In the genomic region with DNA sequence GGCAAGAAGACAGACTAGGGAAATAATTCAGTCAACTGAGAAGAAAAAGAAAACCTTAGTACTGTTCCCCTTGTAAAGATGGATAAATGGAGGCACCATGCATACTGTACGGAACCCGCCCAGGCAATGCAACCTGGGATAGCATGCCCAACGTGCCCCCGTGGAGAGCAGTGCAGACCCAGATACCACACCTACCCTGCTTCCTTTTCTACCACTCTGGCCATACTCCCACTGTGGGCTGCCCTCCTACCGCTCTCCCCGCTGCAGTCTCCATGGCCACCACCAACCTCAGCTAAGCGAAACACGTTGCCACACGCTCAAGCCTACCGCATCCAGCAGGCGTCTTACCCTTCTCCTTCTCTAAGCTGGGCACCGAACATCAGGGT, we compare ENCODE assay signal across 1 cellular context.
A peak's percentile ranks its signal among the peaks of the same experiment; 100 is the strongest.
TF ChIP-seq lines count a peak whose summit lies in the region.

No MANE protein-coding gene starts in this region.

TF ChIP-seq in K562, 482 proteins besides CTCF, POLR2A, EP300 and RAD21 (continued from another document and continues in another):
- TF ChIP-seq, protein P1, sequence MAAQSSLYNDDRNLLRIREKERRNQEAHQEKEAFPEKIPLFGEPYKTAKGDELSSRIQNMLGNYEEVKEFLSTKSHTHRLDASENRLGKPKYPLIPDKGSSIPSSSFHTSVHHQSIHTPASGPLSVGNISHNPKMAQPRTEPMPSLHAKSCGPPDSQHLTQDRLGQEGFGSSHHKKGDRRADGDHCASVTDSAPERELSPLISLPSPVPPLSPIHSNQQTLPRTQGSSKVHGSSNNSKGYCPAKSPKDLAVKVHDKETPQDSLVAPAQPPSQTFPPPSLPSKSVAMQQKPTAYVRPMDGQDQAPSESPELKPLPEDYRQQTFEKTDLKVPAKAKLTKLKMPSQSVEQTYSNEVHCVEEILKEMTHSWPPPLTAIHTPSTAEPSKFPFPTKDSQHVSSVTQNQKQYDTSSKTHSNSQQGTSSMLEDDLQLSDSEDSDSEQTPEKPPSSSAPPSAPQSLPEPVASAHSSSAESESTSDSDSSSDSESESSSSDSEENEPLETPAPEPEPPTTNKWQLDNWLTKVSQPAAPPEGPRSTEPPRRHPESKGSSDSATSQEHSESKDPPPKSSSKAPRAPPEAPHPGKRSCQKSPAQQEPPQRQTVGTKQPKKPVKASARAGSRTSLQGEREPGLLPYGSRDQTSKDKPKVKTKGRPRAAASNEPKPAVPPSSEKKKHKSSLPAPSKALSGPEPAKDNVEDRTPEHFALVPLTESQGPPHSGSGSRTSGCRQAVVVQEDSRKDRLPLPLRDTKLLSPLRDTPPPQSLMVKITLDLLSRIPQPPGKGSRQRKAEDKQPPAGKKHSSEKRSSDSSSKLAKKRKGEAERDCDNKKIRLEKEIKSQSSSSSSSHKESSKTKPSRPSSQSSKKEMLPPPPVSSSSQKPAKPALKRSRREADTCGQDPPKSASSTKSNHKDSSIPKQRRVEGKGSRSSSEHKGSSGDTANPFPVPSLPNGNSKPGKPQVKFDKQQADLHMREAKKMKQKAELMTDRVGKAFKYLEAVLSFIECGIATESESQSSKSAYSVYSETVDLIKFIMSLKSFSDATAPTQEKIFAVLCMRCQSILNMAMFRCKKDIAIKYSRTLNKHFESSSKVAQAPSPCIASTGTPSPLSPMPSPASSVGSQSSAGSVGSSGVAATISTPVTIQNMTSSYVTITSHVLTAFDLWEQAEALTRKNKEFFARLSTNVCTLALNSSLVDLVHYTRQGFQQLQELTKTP (IDR thresholded peaks at IDR 0.05; ENCODE audit: low read depth in 1 of 2, partially characterized antibody in 2 of 2), result peak in 1 of 2 experiments; percentile 18
- no peak for TF ChIP-seq ZNF445 (CRISPR knock-in tag; IDR thresholded peaks at IDR 0.05; ENCODE audit: low read depth)
- TF ChIP-seq SIN3B (IDR thresholded peaks at IDR 0.05; ENCODE audit: low read depth), result no peak
- TF ChIP-seq CBX5 (IDR thresholded peaks at IDR 0.05; ENCODE audit: borderline replicate concordance, low read depth), result no peak
- no peak for TF ChIP-seq MCM5 (IDR thresholded peaks at IDR 0.05; ENCODE audit: low read depth)
- no peak for TF ChIP-seq ZNF766 (CRISPR knock-in tag; conservative IDR thresholded peaks at IDR 0.05)
- TF ChIP-seq FOSL1 (tag; conservative IDR thresholded peaks at IDR 0.05), result no peak
- TF ChIP-seq RHOXF2B (CRISPR knock-in tag; conservative IDR thresholded peaks at IDR 0.05), result no peak; the same call in 1 of the 2 replicates
- peak; percentile 20; the same call in 1 of the 2 replicates for TF ChIP-seq TEAD4 (IDR thresholded peaks at IDR 0.05; ENCODE audit: low read length)
- TF ChIP-seq TEAD4 (CRISPR knock-in tag; IDR thresholded peaks at IDR 0.05; ENCODE audit: borderline replicate concordance), result no peak
- no peak for TF ChIP-seq ZNF668 (CRISPR knock-in tag; IDR thresholded peaks at IDR 0.05)
- TF ChIP-seq MTA2 (IDR thresholded peaks at IDR 0.05; ENCODE audit: low read depth), result no peak
- TF ChIP-seq HMG20A (CRISPR knock-in tag; conservative IDR thresholded peaks at IDR 0.05), result no peak
- peak; percentile 66; the same call in 1 of the 2 replicates for TF ChIP-seq ZNF12 (CRISPR knock-in tag; IDR thresholded peaks at IDR 0.05)
- TF ChIP-seq SIN3A (IDR thresholded peaks at IDR 0.05; ENCODE audit: borderline replicate concordance in 2 of 2, control insufficient read depth in 1 of 2, low read depth in 2 of 2, low read length in 2 of 2), result peak; percentile 48 to 82; a peak in 2 of 4 replicates
- no peak for TF ChIP-seq ZNF695 (CRISPR knock-in tag; IDR thresholded peaks at IDR 0.05)
- TF ChIP-seq ZNF197 (CRISPR knock-in tag; IDR thresholded peaks at IDR 0.05; ENCODE audit: low read depth), result no peak
- TF ChIP-seq KAT7 (CRISPR knock-in tag; IDR thresholded peaks at IDR 0.05; ENCODE audit: borderline replicate concordance), result no peak
- no peak for TF ChIP-seq HNRNPH1 (optimal IDR thresholded peaks at IDR 0.05; ENCODE audit: low read depth, low read length)
- no peak for TF ChIP-seq TOE1 (IDR thresholded peaks at IDR 0.05; ENCODE audit: borderline replicate concordance)
- TF ChIP-seq TOE1 (CRISPR knock-in tag; IDR thresholded peaks at IDR 0.05; ENCODE audit: borderline replicate concordance, low read depth), result peak; percentile 97; the same call in 1 of the 2 replicates
- no peak for TF ChIP-seq MYBL2 (IDR thresholded peaks at IDR 0.05; ENCODE audit: low read depth)
- no peak; the same call in 1 of the 2 replicates for TF ChIP-seq MYBL2 (CRISPR knock-in tag; IDR thresholded peaks at IDR 0.05; ENCODE audit: borderline replicate concordance)
- no peak for TF ChIP-seq U2AF1 (optimal IDR thresholded peaks at IDR 0.05; ENCODE audit: low read depth, low read length)
- TF ChIP-seq, protein P2, sequence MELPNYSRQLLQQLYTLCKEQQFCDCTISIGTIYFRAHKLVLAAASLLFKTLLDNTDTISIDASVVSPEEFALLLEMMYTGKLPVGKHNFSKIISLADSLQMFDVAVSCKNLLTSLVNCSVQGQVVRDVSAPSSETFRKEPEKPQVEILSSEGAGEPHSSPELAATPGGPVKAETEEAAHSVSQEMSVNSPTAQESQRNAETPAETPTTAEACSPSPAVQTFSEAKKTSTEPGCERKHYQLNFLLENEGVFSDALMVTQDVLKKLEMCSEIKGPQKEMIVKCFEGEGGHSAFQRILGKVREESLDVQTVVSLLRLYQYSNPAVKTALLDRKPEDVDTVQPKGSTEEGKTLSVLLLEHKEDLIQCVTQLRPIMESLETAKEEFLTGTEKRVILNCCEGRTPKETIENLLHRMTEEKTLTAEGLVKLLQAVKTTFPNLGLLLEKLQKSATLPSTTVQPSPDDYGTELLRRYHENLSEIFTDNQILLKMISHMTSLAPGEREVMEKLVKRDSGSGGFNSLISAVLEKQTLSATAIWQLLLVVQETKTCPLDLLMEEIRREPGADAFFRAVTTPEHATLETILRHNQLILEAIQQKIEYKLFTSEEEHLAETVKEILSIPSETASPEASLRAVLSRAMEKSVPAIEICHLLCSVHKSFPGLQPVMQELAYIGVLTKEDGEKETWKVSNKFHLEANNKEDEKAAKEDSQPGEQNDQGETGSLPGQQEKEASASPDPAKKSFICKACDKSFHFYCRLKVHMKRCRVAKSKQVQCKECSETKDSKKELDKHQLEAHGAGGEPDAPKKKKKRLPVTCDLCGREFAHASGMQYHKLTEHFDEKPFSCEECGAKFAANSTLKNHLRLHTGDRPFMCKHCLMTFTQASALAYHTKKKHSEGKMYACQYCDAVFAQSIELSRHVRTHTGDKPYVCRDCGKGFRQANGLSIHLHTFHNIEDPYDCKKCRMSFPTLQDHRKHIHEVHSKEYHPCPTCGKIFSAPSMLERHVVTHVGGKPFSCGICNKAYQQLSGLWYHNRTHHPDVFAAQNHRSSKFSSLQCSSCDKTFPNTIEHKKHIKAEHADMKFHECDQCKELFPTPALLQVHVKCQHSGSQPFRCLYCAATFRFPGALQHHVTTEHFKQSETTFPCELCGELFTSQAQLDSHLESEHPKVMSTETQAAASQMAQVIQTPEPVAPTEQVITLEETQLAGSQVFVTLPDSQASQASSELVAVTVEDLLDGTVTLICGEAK (IDR thresholded peaks at IDR 0.05), result no peak
- TF ChIP-seq, protein P2 (CRISPR knock-in tag; IDR thresholded peaks at IDR 0.05), result no peak
- no peak for TF ChIP-seq FOXJ2 (tag; IDR thresholded peaks at IDR 0.05)
- TF ChIP-seq ZNF274 (IDR thresholded peaks at IDR 0.05; ENCODE audit: borderline replicate concordance, low read depth, low read length), result no peak
- TF ChIP-seq PHF20 (IDR thresholded peaks at IDR 0.05; ENCODE audit: partially characterized antibody), result no peak
- no peak for TF ChIP-seq MCM3 (IDR thresholded peaks at IDR 0.05)
- TF ChIP-seq, protein P3, sequence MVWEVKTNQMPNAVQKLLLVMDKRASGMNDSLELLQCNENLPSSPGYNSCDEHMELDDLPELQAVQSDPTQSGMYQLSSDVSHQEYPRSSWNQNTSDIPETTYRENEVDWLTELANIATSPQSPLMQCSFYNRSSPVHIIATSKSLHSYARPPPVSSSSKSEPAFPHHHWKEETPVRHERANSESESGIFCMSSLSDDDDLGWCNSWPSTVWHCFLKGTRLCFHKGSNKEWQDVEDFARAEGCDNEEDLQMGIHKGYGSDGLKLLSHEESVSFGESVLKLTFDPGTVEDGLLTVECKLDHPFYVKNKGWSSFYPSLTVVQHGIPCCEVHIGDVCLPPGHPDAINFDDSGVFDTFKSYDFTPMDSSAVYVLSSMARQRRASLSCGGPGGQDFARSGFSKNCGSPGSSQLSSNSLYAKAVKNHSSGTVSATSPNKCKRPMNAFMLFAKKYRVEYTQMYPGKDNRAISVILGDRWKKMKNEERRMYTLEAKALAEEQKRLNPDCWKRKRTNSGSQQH (CRISPR knock-in tag; IDR thresholded peaks at IDR 0.05), result peak; percentile 95
- no peak for TF ChIP-seq KLF10 (CRISPR knock-in tag; IDR thresholded peaks at IDR 0.05)
- no peak for TF ChIP-seq TCFL5 (CRISPR knock-in tag; conservative IDR thresholded peaks at IDR 0.05)
- TF ChIP-seq NR2F6 (CRISPR knock-in tag; IDR thresholded peaks at IDR 0.05), result peak; percentile 24; the same call in 1 of the 2 replicates
- no peak for TF ChIP-seq POU5F1 (IDR thresholded peaks at IDR 0.05; ENCODE audit: borderline replicate concordance, low read depth, low read length, partially characterized antibody)
- TF ChIP-seq GTF2A2 (tag; IDR thresholded peaks at IDR 0.05), result no peak
- TF ChIP-seq RFX5 (IDR thresholded peaks at IDR 0.05; ENCODE audit: low read depth, low read length), result 0 out of 2 replicates have a peak, but pooled peaks have one; percentile 18
- TF ChIP-seq TRIM24 (IDR thresholded peaks at IDR 0.05), result no peak
- TF ChIP-seq RBM14 (IDR thresholded peaks at IDR 0.05; ENCODE audit: borderline replicate concordance, insufficient read depth, low read depth, low read length), result no peak
- TF ChIP-seq, protein P4, sequence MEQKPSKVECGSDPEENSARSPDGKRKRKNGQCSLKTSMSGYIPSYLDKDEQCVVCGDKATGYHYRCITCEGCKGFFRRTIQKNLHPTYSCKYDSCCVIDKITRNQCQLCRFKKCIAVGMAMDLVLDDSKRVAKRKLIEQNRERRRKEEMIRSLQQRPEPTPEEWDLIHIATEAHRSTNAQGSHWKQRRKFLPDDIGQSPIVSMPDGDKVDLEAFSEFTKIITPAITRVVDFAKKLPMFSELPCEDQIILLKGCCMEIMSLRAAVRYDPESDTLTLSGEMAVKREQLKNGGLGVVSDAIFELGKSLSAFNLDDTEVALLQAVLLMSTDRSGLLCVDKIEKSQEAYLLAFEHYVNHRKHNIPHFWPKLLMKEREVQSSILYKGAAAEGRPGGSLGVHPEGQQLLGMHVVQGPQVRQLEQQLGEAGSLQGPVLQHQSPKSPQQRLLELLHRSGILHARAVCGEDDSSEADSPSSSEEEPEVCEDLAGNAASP (IDR thresholded peaks at IDR 0.05), result no peak
- TF ChIP-seq, protein P5, sequence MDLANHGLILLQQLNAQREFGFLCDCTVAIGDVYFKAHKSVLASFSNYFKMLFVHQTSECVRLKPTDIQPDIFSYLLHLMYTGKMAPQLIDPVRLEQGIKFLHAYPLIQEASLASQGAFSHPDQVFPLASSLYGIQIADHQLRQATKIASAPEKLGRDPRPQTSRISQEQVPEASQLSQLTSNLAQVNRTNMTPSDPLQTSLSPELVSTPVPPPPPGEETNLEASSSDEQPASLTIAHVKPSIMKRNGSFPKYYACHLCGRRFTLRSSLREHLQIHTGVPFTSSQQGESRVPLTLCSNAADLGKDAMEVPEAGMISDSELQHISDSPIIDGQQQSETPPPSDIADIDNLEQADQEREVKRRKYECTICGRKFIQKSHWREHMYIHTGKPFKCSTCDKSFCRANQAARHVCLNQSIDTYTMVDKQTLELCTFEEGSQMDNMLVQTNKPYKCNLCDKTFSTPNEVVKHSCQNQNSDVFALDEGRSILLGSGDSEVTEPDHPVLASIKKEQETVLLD (IDR thresholded peaks at IDR 0.05), result no peak; the same call in 1 of the 2 replicates
- no peak for TF ChIP-seq NONO (IDR thresholded peaks at IDR 0.05; ENCODE audit: low read depth in 2 of 2, low read length in 1 of 2)
- TF ChIP-seq RUNX1 (IDR thresholded peaks at IDR 0.05; ENCODE audit: low read depth), result no peak
- TF ChIP-seq PTRF (tag; IDR thresholded peaks at IDR 0.05), result no peak
- TF ChIP-seq POLR2H (tag; IDR thresholded peaks at IDR 0.05; ENCODE audit: low read depth), result no peak
- no peak for TF ChIP-seq ZNF75A (CRISPR knock-in tag; IDR thresholded peaks at IDR 0.05)
- no peak for TF ChIP-seq FOXA3 (CRISPR knock-in tag; conservative IDR thresholded peaks at IDR 0.05 in 1 of 2, IDR thresholded peaks at IDR 0.05 in 1 of 2)
- 0 out of 4 replicates have a peak, but pooled peaks of 1 of the 2 experiments have one; percentile 9 for TF ChIP-seq SIX5 (IDR thresholded peaks at IDR 0.05; ENCODE audit: borderline replicate concordance in 1 of 2, insufficient read depth in 1 of 2, low read depth in 1 of 2, low read length in 2 of 2)
- peak; percentile 87 for TF ChIP-seq HNRNPL (IDR thresholded peaks at IDR 0.05; ENCODE audit: low read depth, low read length)
- TF ChIP-seq HNRNPUL1 (IDR thresholded peaks at IDR 0.05; ENCODE audit: low read length), result no peak
- TF ChIP-seq EGR1 (conservative IDR thresholded peaks at IDR 0.05), result no peak
- TF ChIP-seq SLC30A9 (CRISPR knock-in tag; IDR thresholded peaks at IDR 0.05), result no peak
